Comparison of ENCODE assay signal across 8 cellular contexts in the genomic region with DNA sequence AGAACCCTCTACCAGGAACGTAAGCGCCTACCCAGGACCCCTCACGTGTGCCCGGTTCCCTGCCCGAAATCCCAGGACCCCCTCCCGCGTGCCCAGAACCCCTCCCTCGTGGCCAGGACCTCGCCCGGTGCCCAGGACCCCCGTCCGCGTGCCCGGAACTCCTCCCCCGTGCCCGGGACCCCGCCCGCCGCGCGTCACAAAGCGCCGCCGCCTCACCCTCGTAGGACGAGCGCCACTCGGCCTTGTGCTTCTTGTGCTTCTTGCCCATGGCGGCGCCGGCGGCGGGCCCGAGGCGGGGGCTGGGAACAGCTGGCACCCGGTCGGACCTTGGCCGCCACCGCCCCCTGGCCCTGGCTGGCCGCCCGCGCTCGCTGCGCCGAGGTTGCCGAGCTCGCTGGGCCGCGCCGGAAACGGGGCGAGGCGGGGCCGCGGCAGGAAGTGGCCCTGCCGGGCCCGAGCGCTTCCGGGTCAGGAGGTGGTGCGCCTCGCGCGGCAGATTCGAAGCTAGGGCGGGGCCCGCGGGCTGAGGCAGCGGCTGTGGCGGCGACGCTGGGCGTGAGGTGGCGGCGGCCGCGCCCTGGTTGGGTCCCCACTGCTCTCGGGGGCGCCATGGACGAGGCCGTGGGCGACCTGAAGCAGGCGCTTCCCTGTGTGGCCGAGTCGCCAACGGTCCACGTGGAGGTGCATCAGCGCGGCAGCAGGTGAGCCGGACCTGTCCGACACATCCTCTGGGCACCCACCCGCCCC. TPM values are rescaled to one million over a fixed set of nuclear protein-coding genes. Genes with fewer than 3 reads are reported as not detected.
A peak's percentile ranks its signal among the peaks of the same experiment; 100 is the strongest.
DNase-seq lines count a peak whose midpoint lies in the region; ATAC-seq and TF ChIP-seq lines count a peak whose summit lies in the region.

TSS of gene BRD9 (minus strand) at position 412 of the 747 bp plus-strand sequence. CDS start at position 268, 144 bp downstream.
A gene with protein sequence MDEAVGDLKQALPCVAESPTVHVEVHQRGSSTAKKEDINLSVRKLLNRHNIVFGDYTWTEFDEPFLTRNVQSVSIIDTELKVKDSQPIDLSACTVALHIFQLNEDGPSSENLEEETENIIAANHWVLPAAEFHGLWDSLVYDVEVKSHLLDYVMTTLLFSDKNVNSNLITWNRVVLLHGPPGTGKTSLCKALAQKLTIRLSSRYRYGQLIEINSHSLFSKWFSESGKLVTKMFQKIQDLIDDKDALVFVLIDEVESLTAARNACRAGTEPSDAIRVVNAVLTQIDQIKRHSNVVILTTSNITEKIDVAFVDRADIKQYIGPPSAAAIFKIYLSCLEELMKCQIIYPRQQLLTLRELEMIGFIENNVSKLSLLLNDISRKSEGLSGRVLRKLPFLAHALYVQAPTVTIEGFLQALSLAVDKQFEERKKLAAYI (plus strand): TSS at position 495 of the 747 bp plus-strand sequence. CDS start 115 bp downstream, at position 610.

- H3K27ac ChIP-seq in neural cell (ENCODE audit: low read length) (peak within 1 kb of the TSS; percentile 77), stomach (peak within 1 kb of the TSS; percentile 87 to 96 (median 91))

- DNase-seq in DMS79 (lab: John Stamatoyannopoulos, UW) (peak; percentile 61), HuH-7 (ENCODE audit: low spot score) (peak; percentile 93), RPMI7951 (ENCODE audit: low read depth) (peak; percentile 78), fibroblast of the conjunctiva (ENCODE audit: low read depth) (peak; percentile 22), stomach (peak; percentile 85)
- DNase-seq in activated T-helper 9 cell treated with anti-CD3 and anti-CD28 coated beads, Interleukin-2, amount 50 U/mL, for 16 hours (ENCODE audit: low read depth): peak; percentile 78

- no peaks in the 10 kb centered on the region for H3F3A ChIP-seq in neural cell (ENCODE audit: insufficient read depth, low read length, poor library complexity, severe bottlenecking)

- H3K36me3 ChIP-seq in neural cell (ENCODE audit: insufficient read depth, low read length) (no peaks in the 10 kb centered on the region), stomach (peaks cover 27 to 40% (median 38%) of the 10 kb centered on the region in 4 donors)

- peak within 1 kb of the TSS; percentile 83 for H2AFZ ChIP-seq in neural cell (ENCODE audit: low read depth, low read length)

- H3K79me2 ChIP-seq in neural cell (replicated peaks; ENCODE audit: insufficient read depth, low read length): peaks cover 28% of the 10 kb centered on the region

- TF ChIP-seq POLR2A in stomach (IDR thresholded peaks at IDR 0.05): no peak

- H3K27me3 ChIP-seq in neural cell (ENCODE audit: insufficient read depth, low read depth, low read length): no peaks in the 10 kb centered on the region
- no peaks in the 10 kb centered on the region for H3K27me3 ChIP-seq in stomach

- H3K9me2 ChIP-seq in neural cell (ENCODE audit: insufficient read depth, low read length): no peaks in the 10 kb centered on the region

- TF ChIP-seq CTCF in neural cell (IDR thresholded peaks at IDR 0.05; ENCODE audit: poor library complexity, severe bottlenecking) (peak; percentile 46), stomach (IDR thresholded peaks at IDR 0.05) (peak in 1 of 7 experiments; percentile 9)

- H3K9ac ChIP-seq in neural cell (ENCODE audit: low read length): peak within 1 kb of the TSS; percentile 81

- intact Hi-C loops in stomach (cut with DNase I; ENCODE audit: low total_unique reads): no loop called here

- peak; percentile 94 for ATAC-seq in GM21526 (IDR thresholded peaks at IDR 0.05; ENCODE audit: low FRiP score, unreplicated experiment)

- peak; percentile 49 for TF ChIP-seq RAD21 in neural cell (conservative IDR thresholded peaks at IDR 0.05)

- WGBS in stomach, 5 donors: 0 to 2% (median 0%) methylated on average over 15 to 91 of the region's 91 CpGs

- TF ChIP-seq EP300 in neural cell (conservative IDR thresholded peaks at IDR 0.05; ENCODE audit: poor library complexity, severe bottlenecking) (peak; percentile 78), stomach (IDR thresholded peaks at IDR 0.05) (no peak)

- H4K20me1 ChIP-seq in neural cell (ENCODE audit: insufficient read depth): no peaks in the 10 kb centered on the region

- peaks cover 20 to 29% (median 28%) of the 10 kb centered on the region in 4 donors for H3K4me1 ChIP-seq in stomach

- peak within 1 kb of the TSS; percentile 85 for H3K4me3 ChIP-seq in neural cell (ENCODE audit: low read length)
- peak within 1 kb of the TSS; percentile 78 to 96 (median 80) for H3K4me3 ChIP-seq in stomach

- peak within 1 kb of the TSS; percentile 89 for H3K4me2 ChIP-seq in neural cell (ENCODE audit: low read length)

- H3K9me3 ChIP-seq in neural cell (ENCODE audit: low read length) (no peaks in the 10 kb centered on the region), stomach (no peaks in the 10 kb centered on the region)

TF ChIP-seq in neural cell, 6 proteins besides CTCF, POLR2A, EP300 and RAD21:
- TF ChIP-seq SMC3 (conservative IDR thresholded peaks at IDR 0.05; ENCODE audit: poor library complexity): peak; percentile 57
- TF ChIP-seq MXI1 (conservative IDR thresholded peaks at IDR 0.05; ENCODE audit: poor library complexity, severe bottlenecking): peak; percentile 100
- TF ChIP-seq POLR2AphosphoS5 (IDR thresholded peaks at IDR 0.05): peak; percentile 90
- no peak for TF ChIP-seq EZH2 (IDR thresholded peaks at IDR 0.05; ENCODE audit: borderline replicate concordance, insufficient read depth, low read length, poor library complexity, severe bottlenecking)
TF ChIP-seq in neural cell: peak in this region for 3.

RNA-seq across cellular contexts. Expression of gene BRD9, which starts in this region (rescaled TPM):
- 24.0 and 27.9 TPM in 2 replicates for total RNA-seq in RPMI7951 (2014; rRNA removed; shearing (Covaris generic))
- polyA plus RNA-seq in neural cell (50.4 and 51.3 TPM in 2 replicates), stomach (10 to 100 TPM; 16.2 to 32.1 (median 25.8) TPM)
- 50.4 and 55.8 TPM in 2 replicates for polyA minus RNA-seq in neural cell
- 100 to 1,000 TPM in 2 of 5 donors, 10 to 100 TPM in 3; 34.1 to 152 (median 48.7) TPM for total RNA-seq in stomach

RNA-seq across cellular contexts. Expression of the second gene that starts in this region (rescaled TPM):
- total RNA-seq in RPMI7951 (2014; rRNA removed; shearing (Covaris generic)): 65.0 and 80.4 TPM in 2 replicates
- polyA plus RNA-seq in neural cell (2.1 and 2.6 TPM in 2 replicates), stomach (1 to 10 TPM; 1.1 to 4.8 (median 3.5) TPM)
- 2.1 and 2.4 TPM in 2 replicates for polyA minus RNA-seq in neural cell
- total RNA-seq in stomach: 10 to 100 TPM in 1 of 5 donors, 1 to 10 TPM in 2, under 1 TPM in 1, not detected in 1; 0.58 to 10.4 (median 4.1) TPM

Comparison
In these comparisons a context has a peak if more than half of its experiments do, and no peak if none do; other contexts are left out.
1. Peak in every context shown above with its lines: DNase-seq, ATAC-seq, H3K4me3 ChIP-seq and H3K27ac ChIP-seq.
2. DNase-seq: peak in every context shown above with its lines; median percentile 93 in HuH-7; 85 in stomach; 78 in RPMI7951; 78 in activated T-helper 9 cell treated with anti-CD3 and anti-CD28 coated beads, Interleukin-2, amount 50 U/mL, for 16 hours; 61 in DMS79; 22 in fibroblast of the conjunctiva.